ENCODE assay signal across 8 cellular contexts in genomic region chr12:121795029-121795977, GRCh38. TPM values are rescaled to one million over a fixed set of nuclear protein-coding genes. Genes with fewer than 3 reads are reported as not detected.
A peak's percentile ranks its signal among the peaks of the same experiment; 100 is the strongest.
DNase-seq lines count a peak whose midpoint lies in the region; ATAC-seq, FAIRE-seq and TF ChIP-seq lines count a peak whose summit lies in the region.

No MANE protein-coding gene starts in this region.

- H3K4me2 ChIP-seq in neural cell (ENCODE audit: low read length) = no peak overlapping the region

- H3K9me2 ChIP-seq in neural cell (ENCODE audit: insufficient read depth, low read length) = no peaks in the 10 kb centered on the region

- H3K27me3 ChIP-seq in neural cell (ENCODE audit: insufficient read depth, low read depth, low read length) = peaks cover 11% of the 10 kb centered on the region
- H3K27me3 ChIP-seq in thoracic aorta (replicated peaks; ENCODE audit: insufficient read depth) = no peaks in the 10 kb centered on the region

- DNase-seq in HuH-7.5 (ENCODE audit: low spot score) (peak; percentile 78), RCC 7860 (ENCODE audit: low spot score) (peak; percentile 52), activated gamma-delta T cell (lab: John Stamatoyannopoulos, UW) (peak; percentile 42), fibroblast of villous mesenchyme (ENCODE audit: low read depth) (peak; percentile 89), thoracic aorta (ENCODE audit: low spot score) (no peak)

- H3F3A ChIP-seq in neural cell (ENCODE audit: insufficient read depth, low read length, poor library complexity, severe bottlenecking) = no peaks in the 10 kb centered on the region

- H4K20me1 ChIP-seq in neural cell (ENCODE audit: insufficient read depth) = peaks cover 39% of the 10 kb centered on the region

- H3K4me3 ChIP-seq in fibroblast of villous mesenchyme (ENCODE audit: low read depth, low read length) = peak overlapping the region; percentile 16
- H3K4me3 ChIP-seq in neural cell (ENCODE audit: low read length) = peak overlapping the region; percentile 62
- H3K4me3 ChIP-seq in thoracic aorta = peak overlapping the region; percentile 77

- ATAC-seq in thoracic aorta (ENCODE audit: insufficient number of reproducible peaks, low FRiP score, low read depth) (no peak), GM19452 (IDR thresholded peaks at IDR 0.05; ENCODE audit: unreplicated experiment) (no peak)

- H3K9me3 ChIP-seq in ES-I3 (ENCODE audit: control insufficient read depth, insufficient read depth, low read length) (no peaks in the 10 kb centered on the region), neural cell (ENCODE audit: low read length) (no peaks in the 10 kb centered on the region), thoracic aorta (no peaks in the 10 kb centered on the region)

- H3K36me3 ChIP-seq in ES-I3 (ENCODE audit: insufficient read depth, low read length) (no peaks in the 10 kb centered on the region), neural cell (ENCODE audit: insufficient read depth, low read length) (no peaks in the 10 kb centered on the region), thoracic aorta (peaks cover 3% of the 10 kb centered on the region)

- H3K79me2 ChIP-seq in neural cell (replicated peaks; ENCODE audit: insufficient read depth, low read length) = peaks cover 32% of the 10 kb centered on the region

- H2AFZ ChIP-seq in neural cell (ENCODE audit: low read depth, low read length) = no peak overlapping the region

- no peak for FAIRE-seq in RCC 7860 (lab: Jason Lieb, UNC)

- peak; percentile 80 for TF ChIP-seq RAD21 in neural cell (conservative IDR thresholded peaks at IDR 0.05)

- H3K4me1 ChIP-seq in ES-I3 (ENCODE audit: insufficient read depth, low read length) (peaks cover 15% of the 10 kb centered on the region; the same call in 1 of the 2 replicates), thoracic aorta (ENCODE audit: control insufficient read depth in 1 of 2, low read depth in 2 of 2) (peaks cover 39 to 60% of the 10 kb centered on the region in 2 donors)

- TF ChIP-seq CTCF in fibroblast of villous mesenchyme (IDR thresholded peaks at IDR 0.05; ENCODE audit: insufficient read depth, low read depth, low read length) = peak; percentile 90
- TF ChIP-seq CTCF in neural cell (IDR thresholded peaks at IDR 0.05; ENCODE audit: poor library complexity, severe bottlenecking) = peak; percentile 92
- peak; percentile 97 for TF ChIP-seq CTCF in thoracic aorta (IDR thresholded peaks at IDR 0.05)

- H3K27ac ChIP-seq in neural cell (ENCODE audit: low read length) (peak overlapping the region; percentile 56), thoracic aorta (peak overlapping the region; percentile 91 to 97)

- TF ChIP-seq EP300 in neural cell (conservative IDR thresholded peaks at IDR 0.05; ENCODE audit: poor library complexity, severe bottlenecking) = no peak

- peak overlapping the region; percentile 32; the same call in 1 of the 2 replicates for H3K9ac ChIP-seq in ES-I3 (ENCODE audit: low read depth, low read length)
- peak overlapping the region; percentile 44 for H3K9ac ChIP-seq in neural cell (ENCODE audit: low read length)

TF ChIP-seq in neural cell, 6 proteins besides CTCF, POLR2A, EP300 and RAD21:
- peak; percentile 80 for TF ChIP-seq SMC3 (conservative IDR thresholded peaks at IDR 0.05; ENCODE audit: poor library complexity)
- TF ChIP-seq TAF1 (IDR thresholded peaks at IDR 0.05; ENCODE audit: low read depth) = no peak
- TF ChIP-seq MXI1 (conservative IDR thresholded peaks at IDR 0.05; ENCODE audit: poor library complexity, severe bottlenecking) = peak; percentile 35

RNA-seq across cellular contexts. Expression of gene RHOF, which starts 1.8 kb away (rescaled TPM):
- total RNA-seq in fibroblast of villous mesenchyme = 9.0 and 11.7 TPM in 2 replicates
- 9.4 and 14.7 TPM in 2 replicates for polyA plus RNA-seq in neural cell
- 29.0 and 31.6 TPM in 2 replicates for polyA minus RNA-seq in neural cell
- 10 to 100 TPM; 12.0 to 30.2 TPM for total RNA-seq in thoracic aorta

RNA-seq across cellular contexts. Expression of gene SETD1B, which starts 8.5 kb away (rescaled TPM):
- total RNA-seq in fibroblast of villous mesenchyme (4.7 and 5.2 TPM in 2 replicates), thoracic aorta (10 to 100 TPM; 21.9 to 32.7 TPM)
- 2.6 and 3.2 TPM in 2 replicates for polyA plus RNA-seq in neural cell
- 5.4 and 8.1 TPM in 2 replicates for polyA minus RNA-seq in neural cell

Comparison
In these comparisons a context has a peak if more than half of its experiments do, and no peak if none do; other contexts are left out.
1. H3K4me3 ChIP-seq: peak in every context shown above with its lines; median percentile 77 in thoracic aorta; 62 in neural cell; 16 in fibroblast of villous mesenchyme.